In genomic region chr17:31900877-31901276, GRCh38 we compare ENCODE assay signal across 1 cellular context.
TF ChIP-seq lines count a peak whose summit lies in the region.

No MANE protein-coding gene starts in this region.

TF ChIP-seq in HCT116, 20 proteins besides CTCF, POLR2A, EP300 and RAD21 (continued from another document):
- no peak for TF ChIP-seq EZH2phosphoT487 (IDR thresholded peaks at IDR 0.05; ENCODE audit: borderline replicate concordance)
- no peak for TF ChIP-seq SRF (IDR thresholded peaks at IDR 0.05; ENCODE audit: low read depth)
- TF ChIP-seq JUND (IDR thresholded peaks at IDR 0.05) = no peak
- TF ChIP-seq EZH2 (IDR thresholded peaks at IDR 0.05) = no peak
- TF ChIP-seq MAX (IDR thresholded peaks at IDR 0.05) = no peak
- no peak for TF ChIP-seq FOSL1 (IDR thresholded peaks at IDR 0.05; ENCODE audit: low read depth)
- no peak for TF ChIP-seq SIN3A (IDR thresholded peaks at IDR 0.05; ENCODE audit: low read depth)
- no peak for TF ChIP-seq REST (IDR thresholded peaks at IDR 0.05; ENCODE audit: low read depth)
- TF ChIP-seq SP1 (IDR thresholded peaks at IDR 0.05; ENCODE audit: low read depth) = no peak
- TF ChIP-seq YY1 (IDR thresholded peaks at IDR 0.05; ENCODE audit: extremely low read depth, insufficient replicate concordance, low read depth, low read length) = no peak
- no peak for TF ChIP-seq ZNF274 (IDR thresholded peaks at IDR 0.05; ENCODE audit: low read depth, low read length)
- no peak for TF ChIP-seq EGR1 (IDR thresholded peaks at IDR 0.05; ENCODE audit: low read depth)
- TF ChIP-seq ELF1 (IDR thresholded peaks at IDR 0.05; ENCODE audit: borderline replicate concordance, low read depth) = no peak
